ENCODE assay signal across 14 cellular contexts in the genomic region with DNA sequence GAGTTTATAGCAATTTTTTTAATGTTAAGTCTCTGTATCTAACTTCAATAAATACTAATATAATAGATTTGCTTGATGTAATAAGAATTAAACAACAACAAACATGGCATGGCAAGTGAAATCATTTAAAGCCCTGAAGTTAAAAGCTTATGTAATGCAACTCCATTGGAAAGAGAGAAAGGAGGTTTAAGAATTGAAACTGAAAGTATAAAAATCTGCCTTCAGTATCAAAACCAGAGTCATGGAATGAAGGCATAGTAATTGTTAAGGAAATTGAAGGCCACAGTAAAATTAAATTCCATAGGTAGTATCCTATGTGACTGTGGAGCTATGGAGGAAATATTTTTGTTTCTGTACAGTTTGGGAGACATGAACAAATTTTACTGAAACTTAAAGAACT. TPM values are rescaled to one million over a fixed set of nuclear protein-coding genes. Genes with fewer than 3 reads are reported as not detected.
DNase-seq lines count a peak whose midpoint lies in the region; ATAC-seq and TF ChIP-seq lines count a peak whose summit lies in the region.
"Had no signal": no experiment of that assay in that cellular context is flagged by ENCODE, and none has a peak within 500 bp of the region (broad histone marks: within the 10 kb centered on the region; RNA-seq: fewer than 3 reads in every experiment).

No MANE protein-coding gene starts in this region.

- peaks cover 8% of the 10 kb centered on the region for H3K4me1 ChIP-seq in KMS-11 (ENCODE audit: low read depth, poor library complexity, severe bottlenecking)

- no peak overlapping the region for H3K27ac ChIP-seq in KMS-11
- H3K27ac ChIP-seq: neutrophil had no signal

- CTCF ChIA-PET in activated CD4-positive, alpha-beta T cell treated with anti-CD3 and anti-CD28 coated beads, Interleukin-2, amount 10 ng/mL, durations not matched to agents 7 days and 5 days (lab: Charles Lee): interaction anchor here (0.6 kb wide), 2 partner anchors 12 to 480 kb away, joined by 3 read pairs; no protein-coding TSS in a partner anchor

- peaks cover 2% of the 10 kb centered on the region for H3K27me3 Mint-ChIP-seq in activated CD4-positive, alpha-beta T cell treated with anti-CD3 and anti-CD28 coated beads, Interleukin-2, amount 10 ng/mL, durations not matched to agents 7 days and 5 days
- H3K27me3 Mint-ChIP-seq in activated CD4-positive, alpha-beta T cell treated with anti-CD3 and anti-CD28 coated beads, Interleukin-2, amount 10 ng/mL, durations not matched to agents 24 days and 14 days: no peaks in the 10 kb centered on the region
- no peaks in the 10 kb centered on the region for H3K27me3 Mint-ChIP-seq in naive thymus-derived CD8-positive, alpha-beta T cell

- no peak overlapping the region for H3K9ac ChIP-seq in KMS-11

- peak overlapping the region; percentile 76 for H3K27ac Mint-ChIP-seq in activated CD4-positive, alpha-beta T cell treated with anti-CD3 and anti-CD28 coated beads, Interleukin-2, amount 10 ng/mL, durations not matched to agents 7 days and 5 days
- no peak overlapping the region for H3K27ac Mint-ChIP-seq in activated CD4-positive, alpha-beta T cell treated with anti-CD3 and anti-CD28 coated beads, Interleukin-2, amount 10 ng/mL, durations not matched to agents 24 days and 14 days
- H3K27ac Mint-ChIP-seq in naive thymus-derived CD8-positive, alpha-beta T cell: peak overlapping the region in 9 of 10 donors; percentile 5 to 91 (median 63)

- H4K20me1 ChIP-seq in KMS-11 (ENCODE audit: insufficient read depth): no peaks in the 10 kb centered on the region

- TF ChIP-seq CTCF in KMS-11 (conservative IDR thresholded peaks at IDR 0.05; ENCODE audit: low read depth, low read length) (no peak), choroid plexus epithelial cell (conservative IDR thresholded peaks at IDR 0.05; ENCODE audit: low read depth, low read length) (no peak)

- no peaks in the 10 kb centered on the region for H3K36me3 Mint-ChIP-seq in activated CD4-positive, alpha-beta T cell treated with anti-CD3 and anti-CD28 coated beads, Interleukin-2, amount 10 ng/mL, durations not matched to agents 7 days and 5 days (ENCODE audit: low read depth)
- no peaks in the 10 kb centered on the region for H3K36me3 Mint-ChIP-seq in activated CD4-positive, alpha-beta T cell treated with anti-CD3 and anti-CD28 coated beads, Interleukin-2, amount 10 ng/mL, durations not matched to agents 24 days and 14 days (ENCODE audit: low read depth)
- no peaks in the 10 kb centered on the region for H3K36me3 Mint-ChIP-seq in naive thymus-derived CD8-positive, alpha-beta T cell

- H3K4me1 Mint-ChIP-seq in activated CD4-positive, alpha-beta T cell treated with anti-CD3 and anti-CD28 coated beads, Interleukin-2, amount 10 ng/mL, durations not matched to agents 7 days and 5 days: peaks cover 12% of the 10 kb centered on the region
- H3K4me1 Mint-ChIP-seq in activated CD4-positive, alpha-beta T cell treated with anti-CD3 and anti-CD28 coated beads, Interleukin-2, amount 10 ng/mL, durations not matched to agents 24 days and 14 days: peaks cover 3% of the 10 kb centered on the region
- peaks cover 18 to 45% (median 27%) of the 10 kb centered on the region in 4 donors for H3K4me1 Mint-ChIP-seq in naive thymus-derived CD8-positive, alpha-beta T cell

- DNase-seq in activated CD4-positive, alpha-beta T cell treated with anti-CD3 and anti-CD28 coated beads, Interleukin-2, amount 10 ng/mL, durations not matched to agents 7 days and 5 days: no peak
- no peak for DNase-seq in activated CD4-positive, alpha-beta T cell treated with anti-CD3 and anti-CD28 coated beads, Interleukin-2, amount 10 ng/mL, durations not matched to agents 24 days and 14 days
- DNase-seq in choroid plexus epithelial cell (ENCODE audit: low read depth) (peak; percentile 26), NCI-H1105 treated with DMSO at 0.1 percent for 48 hours (lab: John Stamatoyannopoulos, UW) (no peak)
- peak in 1 of 10 donors; percentile 12 for DNase-seq in naive thymus-derived CD8-positive, alpha-beta T cell
- no peak for DNase-seq in stimulated activated naive CD8-positive, alpha-beta T cell treated with anti-CD3 and anti-CD28 coated beads, Interleukin-15, Interleukin-2, amounts not matched to agents 100 U/mL and 50 U/mL, for 24 hours
- DNase-seq: amniotic stem cell, dermis blood vessel endothelial cell, NCI-H2029 treated with DMSO at 0.1 percent for 48 hours, small intestine had no signal

- H3K4me3 ChIP-seq in KMS-11 (IDR thresholded peaks at IDR 0.05; ENCODE audit: insufficient read depth, low read depth, low read length) (no peak overlapping the region), choroid plexus epithelial cell (ENCODE audit: low read depth, low read length) (no peak overlapping the region)
- H3K4me3 ChIP-seq: lung had no signal

- no peak overlapping the region for H2AFZ ChIP-seq in KMS-11 (ENCODE audit: low read depth)

- H3K4me2 ChIP-seq in KMS-11: peak overlapping the region; percentile 1; the same call in 1 of the 2 replicates

- POLR2A ChIA-PET in activated CD4-positive, alpha-beta T cell treated with anti-CD3 and anti-CD28 coated beads, Interleukin-2, amount 10 ng/mL, durations not matched to agents 7 days and 5 days (lab: Charles Lee): no interaction called here
- POLR2A ChIA-PET in naive thymus-derived CD8-positive, alpha-beta T cell (lab: Charles Lee): no interaction called here

- no peaks in the 10 kb centered on the region for H3K36me3 ChIP-seq in KMS-11 (ENCODE audit: insufficient read depth)
- H3K36me3 ChIP-seq: neutrophil had no signal

- peaks cover 2% of the 10 kb centered on the region for H3K9me3 Mint-ChIP-seq in activated CD4-positive, alpha-beta T cell treated with anti-CD3 and anti-CD28 coated beads, Interleukin-2, amount 10 ng/mL, durations not matched to agents 7 days and 5 days
- no peaks in the 10 kb centered on the region for H3K9me3 Mint-ChIP-seq in activated CD4-positive, alpha-beta T cell treated with anti-CD3 and anti-CD28 coated beads, Interleukin-2, amount 10 ng/mL, durations not matched to agents 24 days and 14 days
- no peaks in the 10 kb centered on the region for H3K9me3 Mint-ChIP-seq in naive thymus-derived CD8-positive, alpha-beta T cell

- no peaks in the 10 kb centered on the region for H3K79me2 ChIP-seq in KMS-11 (ENCODE audit: insufficient read depth, low read depth)

- no peak for ATAC-seq in naive thymus-derived CD8-positive, alpha-beta T cell
- no peak for ATAC-seq in HG03439 (IDR thresholded peaks at IDR 0.05; ENCODE audit: unreplicated experiment)
- no peak for ATAC-seq in stimulated activated naive CD8-positive, alpha-beta T cell treated with anti-CD3 and anti-CD28 coated beads, Interleukin-15, Interleukin-2, amounts not matched to agents 100 U/mL and 50 U/mL, for 24 hours

- H3K27me3 ChIP-seq in KMS-11 (ENCODE audit: insufficient read depth, low read depth): no peaks in the 10 kb centered on the region
- H3K27me3 ChIP-seq: neutrophil had no signal

- intact Hi-C loops in activated CD4-positive, alpha-beta T cell treated with anti-CD3 and anti-CD28 coated beads, Interleukin-2, amount 10 ng/mL, durations not matched to agents 24 days and 14 days (cut with micrococcal nuclease): no loop called here

- no peak overlapping the region for H3K4me3 Mint-ChIP-seq in activated CD4-positive, alpha-beta T cell treated with anti-CD3 and anti-CD28 coated beads, Interleukin-2, amount 10 ng/mL, durations not matched to agents 7 days and 5 days
- H3K4me3 Mint-ChIP-seq in activated CD4-positive, alpha-beta T cell treated with anti-CD3 and anti-CD28 coated beads, Interleukin-2, amount 10 ng/mL, durations not matched to agents 24 days and 14 days: no peak overlapping the region
- peak overlapping the region; percentile 26 to 81 (median 62) for H3K4me3 Mint-ChIP-seq in naive thymus-derived CD8-positive, alpha-beta T cell

RNA-seq across cellular contexts. Expression of a gene that starts 55.1 kb away (rescaled TPM):
- total RNA-seq in activated CD4-positive, alpha-beta T cell treated with anti-CD3 and anti-CD28 coated beads, Interleukin-2, amount 10 ng/mL, durations not matched to agents 7 days and 5 days: 100 to 1,000 TPM; 110 TPM
- 127 and 131 TPM in 2 replicates for total RNA-seq in activated CD4-positive, alpha-beta T cell treated with anti-CD3 and anti-CD28 coated beads, Interleukin-2, amount 10 ng/mL, durations not matched to agents 24 days and 14 days
- 100 to 1,000 TPM; 109 to 115 TPM for total RNA-seq in naive thymus-derived CD8-positive, alpha-beta T cell
- 100 to 1,000 TPM; 181 to 269 (median 189) TPM for polyA plus RNA-seq in naive thymus-derived CD8-positive, alpha-beta T cell

Comparison
In these comparisons a context has a peak if more than half of its experiments do, and no peak if none do; other contexts are left out.
1. H3K4me3 Mint-ChIP-seq: peak in naive thymus-derived CD8-positive, alpha-beta T cell (10 of 10); none in activated CD4-positive, alpha-beta T cell treated with anti-CD3 and anti-CD28 coated beads, Interleukin-2, amount 10 ng/mL, durations not matched to agents 7 days and 5 days (single experiment) and activated CD4-positive, alpha-beta T cell treated with anti-CD3 and anti-CD28 coated beads, Interleukin-2, amount 10 ng/mL, durations not matched to agents 24 days and 14 days (single experiment).